ENCODE assay signal across 1 cellular context in genomic region chr2:202418027-202418426, GRCh38.
A peak's percentile ranks its signal among the peaks of the same experiment; 100 is the strongest.
TF ChIP-seq lines count a peak whose summit lies in the region.

No MANE protein-coding gene starts in this region.

TF ChIP-seq in SK-N-SH, 30 proteins besides CTCF, POLR2A, EP300 and RAD21 (continued from another document):
- TF ChIP-seq GATA2 (CRISPR knock-in tag; IDR thresholded peaks at IDR 0.05) (peak; percentile 83), RFX5 (IDR thresholded peaks at IDR 0.05; ENCODE audit: low read length) (no peak), FOXM1 (IDR thresholded peaks at IDR 0.05; ENCODE audit: low read depth) (no peak), RCOR1 (IDR thresholded peaks at IDR 0.05; ENCODE audit: low read length) (peak; percentile 97), NFIC (IDR thresholded peaks at IDR 0.05; ENCODE audit: borderline replicate concordance) (no peak), JUND (IDR thresholded peaks at IDR 0.05) (no peak), TCF12 (IDR thresholded peaks at IDR 0.05) (no peak), EZH2phosphoT487 (IDR thresholded peaks at IDR 0.05; ENCODE audit: borderline replicate concordance, low read depth) (no peak), RXRA (IDR thresholded peaks at IDR 0.05; ENCODE audit: borderline replicate concordance, low read depth) (no peak), YY1 (IDR thresholded peaks at IDR 0.05; ENCODE audit: low read depth) (no peak), MXI1 (IDR thresholded peaks at IDR 0.05; ENCODE audit: low read depth, low read length) (no peak), SMC3 (IDR thresholded peaks at IDR 0.05; ENCODE audit: low read depth, low read length) (no peak), PBX3 (IDR thresholded peaks at IDR 0.05) (no peak), CHD2 (IDR thresholded peaks at IDR 0.05; ENCODE audit: low read length, partially characterized antibody) (no peak), GABPA (IDR thresholded peaks at IDR 0.05; ENCODE audit: low read depth) (no peak), POLR2AphosphoS5 (IDR thresholded peaks at IDR 0.05; ENCODE audit: low read depth, low read length) (no peak)
